Comparison of ENCODE assay signal across 25 cellular contexts in the genomic region with DNA sequence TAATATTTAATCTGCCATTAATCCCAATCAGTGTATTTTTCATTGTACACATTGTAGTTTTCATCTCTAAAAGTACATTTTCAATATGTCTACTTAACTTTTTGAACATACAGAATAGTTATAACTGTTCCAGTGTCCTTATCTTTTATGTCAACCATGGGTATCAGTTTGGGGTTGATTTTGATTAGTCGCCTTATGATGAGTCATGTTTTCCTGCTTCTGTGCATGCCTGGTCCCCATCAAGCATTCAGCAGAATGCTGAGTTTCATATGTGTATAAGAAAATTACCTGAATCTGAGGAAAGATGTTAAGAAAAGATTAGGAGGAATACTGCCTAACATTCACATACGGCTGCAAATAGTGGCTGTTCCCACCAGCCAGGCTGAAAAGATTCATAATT. TPM values are rescaled to one million over a fixed set of nuclear protein-coding genes. Genes with fewer than 3 reads are reported as not detected.
DNase-seq lines count a peak whose midpoint lies in the region; TF ChIP-seq lines count a peak whose summit lies in the region.
"Had no signal": no experiment of that assay in that cellular context is flagged by ENCODE, and none has a peak within 500 bp of the region (broad histone marks: within the 10 kb centered on the region; RNA-seq: fewer than 3 reads in every experiment).

No MANE protein-coding gene starts in this region.

- no peak for TF ChIP-seq POLR2A in erythroblast (IDR thresholded peaks at IDR 0.05; ENCODE audit: low read length)

- H3K4me3 ChIP-seq in H7 (ENCODE audit: insufficient read depth, low read depth, low read length) = no peak overlapping the region
- H3K4me3 ChIP-seq: SJCRH30, stomach, tibial nerve had no signal

- in situ Hi-C loops in GM13977 (cut with MboI; ENCODE audit: low pct_unique_long_range_greater_than_20kb, low sequenced_read_pairs, unreplicated experiment) = no loop called here

- H3K27me3 ChIP-seq in H7 (ENCODE audit: control insufficient read depth, insufficient read depth, low read length) = no peaks in the 10 kb centered on the region
- H3K27me3 ChIP-seq: tibial nerve had no signal

- no peak for TF ChIP-seq CTCF in GM13977 (IDR thresholded peaks at IDR 0.05; ENCODE audit: extremely low read depth, insufficient read depth, missing control alignments)

- DNase-seq in A172 (ENCODE audit: low spot score) (peak; percentile 19), EL (peak; percentile 8), RKO (ENCODE audit: low spot score) (peak; percentile 5), erythroblast (lab: John Stamatoyannopoulos, UW) (peak; percentile 17 to 32), H7 (no peak), GM13977 (ENCODE audit: low spot score) (no peak), NCI-H1417 treated with DMSO at 0.1 percent for 48 hours (lab: John Stamatoyannopoulos, UW) (no peak), islet precursor cell (no peak)
- DNase-seq: activated CD4-positive, alpha-beta T cell treated with anti-CD3 and anti-CD28 coated beads for 1 hour; activated naive CD4-positive, alpha-beta T cell treated with anti-CD3 and anti-CD28 coated beads, Interleukin-2, amount 10 ng/mL, durations not matched to agents 7 days and 5 days; activated T-cell treated with anti-CD3 and anti-CD28 coated beads, Interleukin-2, amount 50 U/mL, for 1 hour; anterior cingulate cortex; effector CD8-positive, alpha-beta T cell; NCI-H1694; NCI-H2171; NCI-H524; NK-92 treated with Interleukin-12 subunit alpha and Interleukin-12 subunit beta, amount 100 ng/mL, for 24 hours; right cardiac atrium; SJCRH30; stimulated activated CD4-positive, alpha-beta T cell treated with anti-CD3 and anti-CD28 coated beads, Interleukin-12 subunit alpha, Interleukin-12 subunit beta, amount 100 ng/mL, for 4 hours; stimulated activated CD4-positive, alpha-beta T cell treated with anti-CD3 and anti-CD28 coated beads, Interleukin-4, amount 100 ng/mL, for 4 hours; stomach; T-helper 1 cell had no signal

- no peaks in the 10 kb centered on the region for H3K36me3 ChIP-seq in H7 (replicated peaks; ENCODE audit: control insufficient read depth, insufficient read depth, low read length)
- H3K36me3 ChIP-seq: SJCRH30, stomach, tibial nerve had no signal

RNA-seq across cellular contexts. Expression of gene SPDYA, which starts 17.7 kb away (rescaled TPM):
- total RNA-seq in A172 (2014; rRNA removed; shearing (Covaris generic)) = 0.10 TPM in 1 of 2 replicates, not detected in the other
- total RNA-seq in H7 (2014; rRNA removed; shearing (Covaris generic)) = 0.28 TPM in 1 of 2 replicates, not detected in the other
- total RNA-seq: kidney epithelial cell had no signal

RNA-seq across cellular contexts. Expression of gene TRMT61B, which starts 41.7 kb away (rescaled TPM):
- total RNA-seq in A172 (2014; rRNA removed; shearing (Covaris generic)) = 17.6 and 26.9 TPM in 2 replicates
- 26.1 and 26.6 TPM in 2 replicates for total RNA-seq in H7 (2014; rRNA removed; shearing (Covaris generic))

Comparison
In these comparisons a context has a peak if more than half of its experiments do, and no peak if none do; other contexts are left out.
1. DNase-seq: peak in A172 (single experiment), EL (single experiment), RKO (single experiment) and erythroblast (2 of 2); none in H7 (single experiment), GM13977 (single experiment), NCI-H1417 treated with DMSO at 0.1 percent for 48 hours (single experiment) and islet precursor cell (single experiment).